Comparison of ENCODE assay signal across 12 cellular contexts in genomic region chr17:41793749-41794602, GRCh38. TPM values are rescaled to one million over a fixed set of nuclear protein-coding genes. Genes with fewer than 3 reads are reported as not detected.
DNase-seq lines count a peak whose midpoint lies in the region; ATAC-seq and TF ChIP-seq lines count a peak whose summit lies in the region.
"Had no signal": no experiment of that assay in that cellular context is flagged by ENCODE, and none has a peak within 500 bp of the region (broad histone marks: within the 10 kb centered on the region; RNA-seq: fewer than 3 reads in every experiment).

No MANE protein-coding gene starts in this region.

- H3K4me3 ChIP-seq in HUES64 (ENCODE audit: low read length) (peak overlapping the region; percentile 40), left lung (no peak overlapping the region), stomach (no peak overlapping the region)
- H3K4me3 ChIP-seq: esophagus muscularis mucosa had no signal

- TF ChIP-seq CTCF in left lung (IDR thresholded peaks at IDR 0.05) (no peak), stomach (IDR thresholded peaks at IDR 0.05) (no peak)

- H3K9me3 ChIP-seq in HUES64 (ENCODE audit: insufficient read depth, low read depth, low read length) = no peaks in the 10 kb centered on the region
- H3K9me3 ChIP-seq in left lung = no peaks in the 10 kb centered on the region
- no peaks in the 10 kb centered on the region for H3K9me3 ChIP-seq in stomach
- H3K9me3 ChIP-seq: esophagus muscularis mucosa had no signal

- peak; percentile 83 for DNase-seq in ecto neural progenitor cell (ENCODE audit: low spot score)
- no peak for DNase-seq in left lung
- DNase-seq in stomach = no peak
- DNase-seq in DMS 273 (lab: John Stamatoyannopoulos, UW; ENCODE audit: unreplicated experiment) = no peak
- no peak for DNase-seq in putamen (ENCODE audit: low spot score)
- no peak for DNase-seq in EL
- DNase-seq in NCI-H1694 treated with DMSO at 0.1 percent for 48 hours (lab: John Stamatoyannopoulos, UW) = no peak
- DNase-seq: activated naive CD8-positive, alpha-beta T cell treated with anti-CD3 and anti-CD28 coated beads for 36 hours; NCI-H1436 treated with DMSO at 0.1 percent for 48 hours had no signal

- 14% methylated on average over 13 of the region's 15 CpGs for WGBS in HUES64
- WGBS in stomach, 5 donors = 64 to 74% (median 70%) methylated on average over 14 to 15 of the region's 15 CpGs

- TF ChIP-seq EP300 in stomach (IDR thresholded peaks at IDR 0.05) = no peak

- H3K36me3 ChIP-seq in HUES64 (ENCODE audit: insufficient read depth, low read length) (no peaks in the 10 kb centered on the region), left lung (no peaks in the 10 kb centered on the region), stomach (no peaks in the 10 kb centered on the region)
- H3K36me3 ChIP-seq: esophagus muscularis mucosa had no signal

- H3K27me3 ChIP-seq in HUES64 (ENCODE audit: insufficient read depth, low read length) (peaks cover 24% of the 10 kb centered on the region), left lung (no peaks in the 10 kb centered on the region), stomach (no peaks in the 10 kb centered on the region)

- intact Hi-C loops in left lung (cut with DNase I) (no loop called here), stomach (cut with DNase I; ENCODE audit: low total_unique reads) (no loop called here)

- no peak overlapping the region for H3K9ac ChIP-seq in HUES64 (ENCODE audit: low read depth, low read length)

- ATAC-seq in left lung = no peak
- ATAC-seq: natural killer cell treated with Interleukin-12 subunit alpha and Interleukin-12 subunit beta and Interleukin-15 and Interleukin-18, amount 100 ng/mL, for 72 hours had no signal

- H3K4me1 ChIP-seq in HUES64 (ENCODE audit: insufficient read depth, low read length) (peaks cover 21% of the 10 kb centered on the region), left lung (peaks cover 16% of the 10 kb centered on the region in 2 donors), stomach (peaks cover 25 to 30% (median 27%) of the 10 kb centered on the region in 4 donors)

- H3K27ac ChIP-seq in HUES64 (ENCODE audit: low read depth, low read length) (peak overlapping the region; percentile 33; the same call in 1 of the 2 replicates), left lung (peak overlapping the region; percentile 68 to 72), stomach (peak overlapping the region; percentile 69 to 89 (median 84))
- H3K27ac ChIP-seq: esophagus muscularis mucosa had no signal

- no peak for TF ChIP-seq POLR2A in stomach (IDR thresholded peaks at IDR 0.05)

RNA-seq across cellular contexts. Expression of gene JUP, which starts 7.5 kb away (rescaled TPM):
- 61.3 TPM for polyA plus RNA-seq in HUES64 (2013, experiment 1 of 2)
- polyA plus RNA-seq in HUES64 (2013, experiment 2 of 2) = 64.8 TPM
- total RNA-seq in left lung (100 to 1,000 TPM in 1 of 2 donors, 10 to 100 TPM in 1; 94.2 to 148 TPM), stomach (100 to 1,000 TPM in 1 of 5 donors, 10 to 100 TPM in 4; 59.5 to 248 (median 84.8) TPM)
- 100 to 1,000 TPM in 2 of 3 donors, 10 to 100 TPM in 1; 85.7 to 163 (median 154) TPM for polyA plus RNA-seq in stomach

RNA-seq across cellular contexts. Expression of gene P3H4, which starts 17.8 kb away (rescaled TPM):
- polyA plus RNA-seq in HUES64 (2013, experiment 1 of 2) = 18.0 TPM
- polyA plus RNA-seq in HUES64 (2013, experiment 2 of 2) = 22.3 TPM
- total RNA-seq in left lung (10 to 100 TPM; 19.1 to 27.8 TPM), stomach (10 to 100 TPM in 3 of 5 donors, 1 to 10 TPM in 2; 4.0 to 64.6 (median 11.4) TPM)
- polyA plus RNA-seq in stomach = 1 to 10 TPM; 4.7 to 7.3 (median 6.3) TPM

RNA-seq across cellular contexts. Expression of gene FKBP10, which starts 18.8 kb away (rescaled TPM):
- 108 TPM for polyA plus RNA-seq in HUES64 (2013, experiment 1 of 2)
- polyA plus RNA-seq in HUES64 (2013, experiment 2 of 2) = 105 TPM
- total RNA-seq in left lung = 100 to 1,000 TPM in 1 of 2 donors, 10 to 100 TPM in 1; 82.1 to 129 TPM
- 10 to 100 TPM in 3 of 5 donors, 1 to 10 TPM in 2; 4.6 to 45.3 (median 20.1) TPM for total RNA-seq in stomach
- polyA plus RNA-seq in stomach = 10 to 100 TPM in 2 of 3 donors, 1 to 10 TPM in 1; 8.9 to 17.0 (median 12.8) TPM

RNA-seq across cellular contexts. Expression of gene NT5C3B, which starts 42.1 kb away (rescaled TPM):
- 60.6 TPM for polyA plus RNA-seq in HUES64 (2013, experiment 1 of 2)
- 57.7 TPM for polyA plus RNA-seq in HUES64 (2013, experiment 2 of 2)
- 10 to 100 TPM; 30.6 to 34.7 TPM for total RNA-seq in left lung
- total RNA-seq in stomach = 10 to 100 TPM in 4 of 5 donors, 1 to 10 TPM in 1; 9.8 to 79.5 (median 31.4) TPM
- polyA plus RNA-seq in stomach = 10 to 100 TPM; 70.6 to 80.7 (median 77.0) TPM

RNA-seq across cellular contexts. Expression of gene KLHL10, which starts 43.6 kb away (rescaled TPM):
- 0.10 TPM for polyA plus RNA-seq in HUES64 (2013, experiment 1 of 2)
- not detected for polyA plus RNA-seq in HUES64 (2013, experiment 2 of 2)
- total RNA-seq in left lung (not detected), stomach (1 to 10 TPM in 1 of 5 donors, not detected in 4; 1.1 TPM)
- polyA plus RNA-seq in stomach = under 1 TPM in 1 of 3 donors, not detected in 2; 0.23 TPM
- total RNA-seq: natural killer cell treated with Interleukin-12 subunit alpha and Interleukin-12 subunit beta and Interleukin-15 and Interleukin-18, amount 100 ng/mL, for 72 hours had no signal

Comparison
In these comparisons a context has a peak if more than half of its experiments do, and no peak if none do; other contexts are left out.
1. H3K27ac ChIP-seq: peak in every context shown above with its lines; median percentile 84 in stomach; 70 in left lung; 33 in HUES64.